ENCODE assay signal across 7 cellular contexts in the genomic region with DNA sequence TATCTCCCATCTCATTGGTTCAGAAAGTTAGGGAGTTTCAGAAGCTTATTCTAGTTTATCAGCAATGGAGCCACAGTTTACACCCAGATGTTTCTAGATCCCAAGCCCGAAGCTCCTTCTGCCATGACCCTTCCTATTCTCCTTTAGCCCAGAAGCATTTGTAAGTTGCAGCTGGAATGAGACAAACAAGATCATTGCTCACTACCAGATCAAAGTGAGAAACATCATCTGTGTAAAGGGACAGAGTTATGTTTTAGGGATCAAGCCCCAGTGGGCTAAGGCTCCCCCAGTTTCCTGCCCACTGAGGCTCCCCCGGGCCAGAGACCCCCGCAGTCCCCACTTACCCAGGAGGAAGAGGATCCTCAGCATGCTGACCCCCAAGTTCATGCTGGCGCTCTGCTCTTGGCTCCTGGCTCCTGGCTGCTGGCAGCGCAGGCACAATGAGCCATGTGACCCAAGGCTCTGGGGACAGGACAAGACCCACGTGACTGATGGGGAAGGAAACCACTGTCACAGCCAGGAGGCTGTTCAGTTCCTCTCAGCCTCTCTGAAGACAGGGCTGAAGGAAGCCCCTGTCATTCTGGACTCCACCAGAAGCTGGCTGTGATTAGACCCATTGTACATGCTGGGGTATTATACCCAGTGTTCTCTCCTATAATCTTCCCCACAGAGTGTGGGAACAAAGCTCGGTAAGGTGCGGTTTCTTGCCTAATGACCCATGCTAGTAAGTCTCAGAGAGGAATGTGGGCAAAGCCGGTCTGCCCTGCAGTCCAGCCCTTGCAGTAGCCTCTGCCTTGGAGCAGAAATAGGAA. TPM values are rescaled to one million over a fixed set of nuclear protein-coding genes. Genes with fewer than 3 reads are reported as not detected.
DNase-seq lines count a peak whose midpoint lies in the region; ATAC-seq and TF ChIP-seq lines count a peak whose summit lies in the region.

A gene with protein sequence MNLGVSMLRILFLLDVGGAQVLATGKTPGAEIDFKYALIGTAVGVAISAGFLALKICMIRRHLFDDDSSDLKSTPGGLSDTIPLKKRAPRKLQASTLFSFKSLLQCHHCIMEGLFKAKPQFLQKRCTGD (minus strand): TSS at position 442 of the 812 bp plus-strand sequence. CDS start 55 bp downstream, at position 387.

- H3K27ac ChIP-seq in OCI-LY3 (ENCODE audit: low read length) (no peak within 1 kb of the TSS), colonic mucosa (peak within 1 kb of the TSS; percentile 60), brain microvascular endothelial cell (no peak within 1 kb of the TSS)

- in situ Hi-C loops in brain microvascular endothelial cell (cut with HindIII; ENCODE audit: low pct_ligation_motif_present, low sequenced_read_pairs): no loop called here

- H3K36me3 ChIP-seq in OCI-LY3 (replicated peaks; ENCODE audit: low read depth, low read length) (no peaks in the 10 kb centered on the region), colonic mucosa (no peaks in the 10 kb centered on the region), brain microvascular endothelial cell (replicated peaks) (no peaks in the 10 kb centered on the region)

- peak within 1 kb of the TSS; percentile 37; the same call in 1 of the 2 replicates for H2AFZ ChIP-seq in OCI-LY3 (ENCODE audit: low read depth, low read length)

- peak; percentile 59 for DNase-seq in colonic mucosa
- DNase-seq in myocyte (ENCODE audit: low read depth): peak; percentile 12
- DNase-seq in brain microvascular endothelial cell: no peak
- no peak for DNase-seq in NCI-H748 treated with DMSO at 0.1 percent for 48 hours (lab: John Stamatoyannopoulos, UW)

- H3K4me3 ChIP-seq in OCI-LY3 (ENCODE audit: low read length) (peak within 1 kb of the TSS; percentile 73), colonic mucosa (peak within 1 kb of the TSS; percentile 11), brain microvascular endothelial cell (ENCODE audit: low read depth, low read length) (no peak within 1 kb of the TSS)

- no peak for TF ChIP-seq CTCF in OCI-LY3 (IDR thresholded peaks at IDR 0.05; ENCODE audit: low read depth, low read length)
- no peak for TF ChIP-seq CTCF in colonic mucosa (IDR thresholded peaks at IDR 0.05)
- TF ChIP-seq CTCF in brain microvascular endothelial cell (IDR thresholded peaks at IDR 0.05; ENCODE audit: low read depth, low read length, missing control alignments): no peak

- intact Hi-C loops in colonic mucosa (cut with DNase I): no loop called here

- H3K27me3 ChIP-seq in OCI-LY3 (ENCODE audit: low read depth, low read length) (no peaks in the 10 kb centered on the region), colonic mucosa (no peaks in the 10 kb centered on the region), brain microvascular endothelial cell (replicated peaks) (no peaks in the 10 kb centered on the region)

- H3K9ac ChIP-seq in OCI-LY3 (ENCODE audit: low read length) (peak within 1 kb of the TSS; percentile 56), colonic mucosa (ENCODE audit: low read depth in 2 of 2, low read length in 2 of 2) (peak within 1 kb of the TSS; percentile 52 to 64)

- H3K79me2 ChIP-seq in OCI-LY3 (ENCODE audit: low read length): no peaks in the 10 kb centered on the region

- no peaks in the 10 kb centered on the region for H3K9me3 ChIP-seq in OCI-LY3 (ENCODE audit: insufficient read depth, low read length)
- no peaks in the 10 kb centered on the region for H3K9me3 ChIP-seq in colonic mucosa

- peak within 1 kb of the TSS; percentile 99 for H3K4me2 ChIP-seq in OCI-LY3 (ENCODE audit: low read length)

- H4K20me1 ChIP-seq in OCI-LY3 (ENCODE audit: insufficient read depth, low read length): no peaks in the 10 kb centered on the region

- peak; percentile 59 for ATAC-seq in GM18870 (IDR thresholded peaks at IDR 0.05; ENCODE audit: unreplicated experiment)
- peak; percentile 70 for ATAC-seq in HG02840 (IDR thresholded peaks at IDR 0.05; ENCODE audit: low FRiP score, unreplicated experiment)

- H3K4me1 ChIP-seq in OCI-LY3 (ENCODE audit: low read length) (peaks cover 68% of the 10 kb centered on the region), colonic mucosa (no peaks in the 10 kb centered on the region)

RNA-seq across cellular contexts. Expression of the gene that starts here (rescaled TPM):
- total RNA-seq in colonic mucosa: 1 to 10 TPM; 3.4 to 5.1 TPM
- 0.32 TPM in 1 of 2 replicates, not detected in the other for total RNA-seq in myocyte
- polyA plus RNA-seq in myocyte (2012): not detected

Comparison
In these comparisons a context has a peak if more than half of its experiments do, and no peak if none do; other contexts are left out.
1. Peak in DNase-seq in myocyte; RNA of the gene not detected or under 1 TPM.